In genomic region chr5:134905246-134905996, GRCh38 we compare ENCODE assay signal across 8 cellular contexts.
DNase-seq lines count a peak whose midpoint lies in the region; TF ChIP-seq lines count a peak whose summit lies in the region.

No MANE protein-coding gene starts in this region.

- H3K27ac ChIP-seq in angular gyrus (ENCODE audit: low read depth, low read length) = peak overlapping the region; percentile 90

- peak; percentile 65 for DNase-seq in GM10248 (ENCODE audit: extremely low spot score)
- peak; percentile 36 for DNase-seq in HEK293T (ENCODE audit: extremely low spot score)
- DNase-seq in NAMALWA (ENCODE audit: low spot score) = peak; percentile 87
- DNase-seq in T-helper 1 cell = peak; percentile 18 to 78 (median 50)
- DNase-seq in hepatic stellate cell (ENCODE audit: low spot score) = peak; percentile 57
- peak; percentile 92 for DNase-seq in retina
- DNase-seq in NK-92 treated with Interleukin-12 subunit alpha and Interleukin-12 subunit beta, amount 100 ng/mL, for 24 hours (lab: John Stamatoyannopoulos, UW) = no peak

- CTCF ChIA-PET in GM10248 (lab: Yijun Ruan, JAX) = interaction anchor here (0.7 to 3.7 kb wide), 33 partner anchors 8 to 865 kb away, joined by 3 to 38 read pairs (median 6); partner anchors contain the start of genes CAMLG, DDX46 and TXNDC15
- CTCF ChIA-PET in HEK293T (lab: Yijun Ruan, JAX) = interaction anchor here (0.5 to 1.4 kb wide), 12 partner anchors 9 to 606 kb away, joined by 3 to 9 read pairs (median 3); partner anchors contain the start of genes DDX46 and TXNDC15

- peak; percentile 54 for TF ChIP-seq CTCF in GM10248 (IDR thresholded peaks at IDR 0.05; ENCODE audit: control extremely low read depth, extremely low read depth, low read depth, missing control alignments)

- POLR2A ChIA-PET in GM10248 (lab: Yijun Ruan, JAX) = no interaction called here
- POLR2A ChIA-PET in HEK293T (lab: Yijun Ruan, JAX) = interaction anchor here (0.7 to 2.2 kb wide), 22 partner anchors 7 to 288 kb away, joined by 3 to 28 read pairs (median 4); partner anchors contain the start of genes C5orf24, CAMLG, DDX46 and TXNDC15

TF ChIP-seq in HEK293T, 16 proteins besides CTCF, POLR2A, EP300 and RAD21:
- TF ChIP-seq ZNF384 (IDR thresholded peaks at IDR 0.05) (no peak), SUZ12 (IDR thresholded peaks at IDR 0.05) (no peak), LEF1 (IDR thresholded peaks at IDR 0.05; ENCODE audit: borderline replicate concordance) (no peak), ARNT (IDR thresholded peaks at IDR 0.05) (no peak), FOXA1 (IDR thresholded peaks at IDR 0.05) (no peak), TARDBP (IDR thresholded peaks at IDR 0.05) (no peak), FOXM1 (IDR thresholded peaks at IDR 0.05; ENCODE audit: borderline replicate concordance) (peak; percentile 59; the same call in 1 of the 2 replicates), L3MBTL2 (conservative IDR thresholded peaks at IDR 0.05) (peak; percentile 66), CTBP1 (IDR thresholded peaks at IDR 0.05; ENCODE audit: borderline replicate concordance) (no peak), FOXK2 (IDR thresholded peaks at IDR 0.05) (no peak), PKNOX1 (IDR thresholded peaks at IDR 0.05) (no peak), ELF4 (IDR thresholded peaks at IDR 0.05) (no peak), BHLHE40 (IDR thresholded peaks at IDR 0.05; ENCODE audit: borderline replicate concordance) (no peak)
